18 cellular contexts compared by ENCODE assay signal in genomic region chr13:67372868-67373464, GRCh38.
"Had no signal": no experiment of that assay in that cellular context is flagged by ENCODE, and none has a peak within 500 bp of the region (broad histone marks: within the 10 kb centered on the region; RNA-seq: fewer than 3 reads in every experiment).

No MANE protein-coding gene starts in this region.

- H3K27ac ChIP-seq: heart right ventricle, lower lobe of right lung, neutrophil, tibial artery, upper lobe of left lung, uterus had no signal

- H3K27me3 ChIP-seq: heart right ventricle, neutrophil, tibial artery, upper lobe of left lung, uterus had no signal

- H3K9me3 ChIP-seq: lower lobe of right lung, neutrophil, tibial artery, upper lobe of left lung, uterus had no signal

- ATAC-seq: esophagus mucosa; left lobe of liver; lower lobe of right lung; natural killer cell treated with Interleukin-12 subunit alpha and Interleukin-12 subunit beta and Interleukin-15 and Interleukin-18, amount 100 ng/mL, for 72 hours; stimulated activated effector memory CD8-positive, alpha-beta T cell treated with anti-CD3 and anti-CD28 coated beads, Interleukin-12 subunit alpha, Interleukin-12 subunit beta, amount 100 ng/mL, for 72 hours had no signal

- H3K4me3 ChIP-seq: heart right ventricle, lower lobe of right lung, tibial artery, upper lobe of left lung, uterus had no signal

- H3K4me1 ChIP-seq: heart right ventricle, lower lobe of right lung, tibial artery, upper lobe of left lung, uterus had no signal

- DNase-seq: effector memory CD4-positive, alpha-beta T cell; heart right ventricle; hypothalamus; islet precursor cell; lower lobe of right lung; mesenchymal stem cell; midbrain; posterior cingulate gyrus; stimulated activated CD4-positive, alpha-beta T cell treated with anti-CD3 and anti-CD28 coated beads, Interleukin-4, amount 100 ng/mL, for 1 hour; stimulated activated CD8-positive, alpha-beta memory T cell treated with anti-CD3 and anti-CD28 coated beads, Interleukin-4, amount 100 ng/mL, for 48 hours; tibial artery; upper lobe of left lung; uterus had no signal

- H3K36me3 ChIP-seq: heart right ventricle, lower lobe of right lung, neutrophil, tibial artery, upper lobe of left lung, uterus had no signal
